Comparison of ENCODE assay signal across 15 cellular contexts in genomic region chr3:139830817-139831216, GRCh38.
DNase-seq lines count a peak whose midpoint lies in the region; ATAC-seq and TF ChIP-seq lines count a peak whose summit lies in the region.
"Had no signal": no experiment of that assay in that cellular context is flagged by ENCODE, and none has a peak within 500 bp of the region (broad histone marks: within the 10 kb centered on the region; RNA-seq: fewer than 3 reads in every experiment).

No MANE protein-coding gene starts in this region.

- H2AFZ ChIP-seq in neural progenitor cell (replicated peaks): no peak overlapping the region
- H2AFZ ChIP-seq: GM23248 had no signal

- H3K9me3 Mint-ChIP-seq in neural progenitor cell: no peaks in the 10 kb centered on the region
- H3K9me3 Mint-ChIP-seq in activated CD8-positive, alpha-beta T cell treated with anti-CD3 and anti-CD28 coated beads, Interleukin-2, amount 10 ng/mL, durations not matched to agents 7 days and 5 days (ENCODE audit: insufficient read depth): no peaks in the 10 kb centered on the region
- H3K9me3 Mint-ChIP-seq: activated naive CD4-positive, alpha-beta T cell treated with anti-CD3 and anti-CD28 coated beads for 36 hours had no signal

- H3K4me1 ChIP-seq in heart left ventricle: peaks cover 0 to 9% (median 0%) of the 10 kb centered on the region in 12 donors
- peaks cover 7% of the 10 kb centered on the region for H3K4me1 ChIP-seq in neural progenitor cell

- H3K9ac ChIP-seq in neural progenitor cell: no peak overlapping the region
- H3K9ac ChIP-seq: GM23248 had no signal

- H3K27ac ChIP-seq in heart left ventricle (no peak overlapping the region), neural progenitor cell (no peak overlapping the region)
- H3K27ac ChIP-seq: esophagus squamous epithelium, GM23248 had no signal

- H3K4me2 ChIP-seq in neural progenitor cell: no peak overlapping the region

- no peaks in the 10 kb centered on the region for H3F3A ChIP-seq in neural progenitor cell (ENCODE audit: low read depth)

- H3K36me3 Mint-ChIP-seq in neural progenitor cell: no peaks in the 10 kb centered on the region
- no peaks in the 10 kb centered on the region for H3K36me3 Mint-ChIP-seq in activated CD8-positive, alpha-beta T cell treated with anti-CD3 and anti-CD28 coated beads, Interleukin-2, amount 10 ng/mL, durations not matched to agents 7 days and 5 days (ENCODE audit: low read depth)
- H3K36me3 Mint-ChIP-seq: stimulated activated effector memory CD8-positive, alpha-beta T cell treated with anti-CD3 and anti-CD28 coated beads, Interleukin-12 subunit alpha, Interleukin-12 subunit beta, amount 100 ng/mL, for 72 hours had no signal

- ATAC-seq in heart left ventricle: peak; percentile 55 to 96 (median 86)
- no peak for ATAC-seq in HG02759 (IDR thresholded peaks at IDR 0.05; ENCODE audit: unreplicated experiment)
- ATAC-seq in activated CD8-positive, alpha-beta T cell treated with anti-CD3 and anti-CD28 coated beads, Interleukin-2, amount 10 ng/mL, durations not matched to agents 7 days and 5 days: no peak
- ATAC-seq: stimulated activated effector memory CD8-positive, alpha-beta T cell treated with anti-CD3 and anti-CD28 coated beads, Interleukin-12 subunit alpha, Interleukin-12 subunit beta, amount 100 ng/mL, for 72 hours had no signal

- no peak overlapping the region for H3K4me3 ChIP-seq in heart left ventricle
- H3K4me3 ChIP-seq in neural progenitor cell: no peak overlapping the region
- H3K4me3 ChIP-seq: esophagus squamous epithelium, GM23248 had no signal

- CTCF ChIA-PET in activated CD8-positive, alpha-beta T cell treated with anti-CD3 and anti-CD28 coated beads, Interleukin-2, amount 10 ng/mL, durations not matched to agents 7 days and 5 days (lab: Charles Lee): no interaction called here

- no peak for TF ChIP-seq POLR2A in heart left ventricle (IDR thresholded peaks at IDR 0.05)

- no peak overlapping the region for H3K27ac Mint-ChIP-seq in neural progenitor cell
- no peak overlapping the region for H3K27ac Mint-ChIP-seq in activated CD8-positive, alpha-beta T cell treated with anti-CD3 and anti-CD28 coated beads, Interleukin-2, amount 10 ng/mL, durations not matched to agents 7 days and 5 days
- H3K27ac Mint-ChIP-seq: activated naive CD4-positive, alpha-beta T cell treated with anti-CD3 and anti-CD28 coated beads for 36 hours; stimulated activated effector memory CD8-positive, alpha-beta T cell treated with anti-CD3 and anti-CD28 coated beads, Interleukin-12 subunit alpha, Interleukin-12 subunit beta, amount 100 ng/mL, for 72 hours had no signal

- WGBS in heart left ventricle, 4 donors: 52 to 65% (median 62%) methylated on average over 9 to 11 of the region's 11 CpGs

- in situ Hi-C loops in G401 (cut with HindIII; ENCODE audit: low sequenced_read_pairs): no loop called here

- H3K9me3 ChIP-seq in heart left ventricle (no peaks in the 10 kb centered on the region), neural progenitor cell (ENCODE audit: low read depth) (no peaks in the 10 kb centered on the region)
- H3K9me3 ChIP-seq: esophagus squamous epithelium had no signal

- H4K20me1 ChIP-seq in neural progenitor cell (ENCODE audit: low read depth): no peaks in the 10 kb centered on the region

- TF ChIP-seq CTCF in heart left ventricle (IDR thresholded peaks at IDR 0.05) (no peak), neural progenitor cell (IDR thresholded peaks at IDR 0.05) (no peak)

- POLR2A ChIA-PET in activated CD8-positive, alpha-beta T cell treated with anti-CD3 and anti-CD28 coated beads, Interleukin-2, amount 10 ng/mL, durations not matched to agents 7 days and 5 days (lab: Charles Lee): no interaction called here

- DNase-seq in G401 (ENCODE audit: low spot score) (peak; percentile 36), RPMI7951 (ENCODE audit: low read depth) (peak; percentile 90), heart left ventricle (peak; percentile 52 to 79 (median 73)), neural progenitor cell (ENCODE audit: low spot score) (peak; percentile 57), amniotic stem cell (lab: John Stamatoyannopoulos, UW) (no peak), NCI-H1092 treated with DMSO at 0.1 percent for 48 hours (lab: John Stamatoyannopoulos, UW) (no peak)
- DNase-seq in activated CD8-positive, alpha-beta T cell treated with anti-CD3 and anti-CD28 coated beads, Interleukin-2, amount 10 ng/mL, durations not matched to agents 7 days and 5 days: no peak
- DNase-seq: activated naive CD4-positive, alpha-beta T cell treated with anti-CD3 and anti-CD28 coated beads for 36 hours; DMS79; esophagus squamous epithelium; GM23248; NCI-H774; stimulated activated CD4-positive, alpha-beta T cell treated with anti-CD3 and anti-CD28 coated beads, Interleukin-2, amount 100 ng/mL, for 24 hours had no signal

- H3K79me2 ChIP-seq in neural progenitor cell (ENCODE audit: low read depth): no peaks in the 10 kb centered on the region

- intact Hi-C loops in heart left ventricle (cut with DNase I): no loop called here

- peaks cover 21% of the 10 kb centered on the region for H3K4me1 Mint-ChIP-seq in neural progenitor cell
- no peaks in the 10 kb centered on the region for H3K4me1 Mint-ChIP-seq in activated CD8-positive, alpha-beta T cell treated with anti-CD3 and anti-CD28 coated beads, Interleukin-2, amount 10 ng/mL, durations not matched to agents 7 days and 5 days (ENCODE audit: low read depth)
- H3K4me1 Mint-ChIP-seq: stimulated activated effector memory CD8-positive, alpha-beta T cell treated with anti-CD3 and anti-CD28 coated beads, Interleukin-12 subunit alpha, Interleukin-12 subunit beta, amount 100 ng/mL, for 72 hours had no signal

- H3K36me3 ChIP-seq in heart left ventricle: no peaks in the 10 kb centered on the region
- no peaks in the 10 kb centered on the region for H3K36me3 ChIP-seq in neural progenitor cell
- H3K36me3 ChIP-seq: esophagus squamous epithelium had no signal

- H3K4me3 Mint-ChIP-seq in neural progenitor cell: no peak overlapping the region
- no peak overlapping the region for H3K4me3 Mint-ChIP-seq in activated CD8-positive, alpha-beta T cell treated with anti-CD3 and anti-CD28 coated beads, Interleukin-2, amount 10 ng/mL, durations not matched to agents 7 days and 5 days
- H3K4me3 Mint-ChIP-seq: activated naive CD4-positive, alpha-beta T cell treated with anti-CD3 and anti-CD28 coated beads for 36 hours; stimulated activated effector memory CD8-positive, alpha-beta T cell treated with anti-CD3 and anti-CD28 coated beads, Interleukin-12 subunit alpha, Interleukin-12 subunit beta, amount 100 ng/mL, for 72 hours had no signal

- peaks cover 4% of the 10 kb centered on the region for H3K27me3 Mint-ChIP-seq in neural progenitor cell (ENCODE audit: insufficient read depth, low read depth)
- H3K27me3 Mint-ChIP-seq in activated CD8-positive, alpha-beta T cell treated with anti-CD3 and anti-CD28 coated beads, Interleukin-2, amount 10 ng/mL, durations not matched to agents 7 days and 5 days (ENCODE audit: low read depth): no peaks in the 10 kb centered on the region

- H3K27me3 ChIP-seq in heart left ventricle (no peaks in the 10 kb centered on the region), neural progenitor cell (no peaks in the 10 kb centered on the region)
- H3K27me3 ChIP-seq: esophagus squamous epithelium had no signal

Comparison
In these comparisons a context has a peak if more than half of its experiments do, and no peak if none do; other contexts are left out.
1. DNase-seq: peak in G401 (single experiment), RPMI7951 (single experiment), heart left ventricle (5 of 5) and neural progenitor cell (single experiment); none in amniotic stem cell (single experiment), activated CD8-positive, alpha-beta T cell treated with anti-CD3 and anti-CD28 coated beads, Interleukin-2, amount 10 ng/mL, durations not matched to agents 7 days and 5 days (single experiment) and NCI-H1092 treated with DMSO at 0.1 percent for 48 hours (single experiment).
2. ATAC-seq: peak in heart left ventricle (4 of 4); none in HG02759 (single experiment) and activated CD8-positive, alpha-beta T cell treated with anti-CD3 and anti-CD28 coated beads, Interleukin-2, amount 10 ng/mL, durations not matched to agents 7 days and 5 days (single experiment).